1 cellular context compared by ENCODE assay signal in genomic region chr5:61200582-61201155, GRCh38.
TF ChIP-seq lines count a peak whose summit lies in the region.

No MANE protein-coding gene starts in this region.

TF ChIP-seq in GM12878, 131 proteins besides CTCF, POLR2A, EP300 and RAD21 (continued from another document):
- TF ChIP-seq, protein P1, sequence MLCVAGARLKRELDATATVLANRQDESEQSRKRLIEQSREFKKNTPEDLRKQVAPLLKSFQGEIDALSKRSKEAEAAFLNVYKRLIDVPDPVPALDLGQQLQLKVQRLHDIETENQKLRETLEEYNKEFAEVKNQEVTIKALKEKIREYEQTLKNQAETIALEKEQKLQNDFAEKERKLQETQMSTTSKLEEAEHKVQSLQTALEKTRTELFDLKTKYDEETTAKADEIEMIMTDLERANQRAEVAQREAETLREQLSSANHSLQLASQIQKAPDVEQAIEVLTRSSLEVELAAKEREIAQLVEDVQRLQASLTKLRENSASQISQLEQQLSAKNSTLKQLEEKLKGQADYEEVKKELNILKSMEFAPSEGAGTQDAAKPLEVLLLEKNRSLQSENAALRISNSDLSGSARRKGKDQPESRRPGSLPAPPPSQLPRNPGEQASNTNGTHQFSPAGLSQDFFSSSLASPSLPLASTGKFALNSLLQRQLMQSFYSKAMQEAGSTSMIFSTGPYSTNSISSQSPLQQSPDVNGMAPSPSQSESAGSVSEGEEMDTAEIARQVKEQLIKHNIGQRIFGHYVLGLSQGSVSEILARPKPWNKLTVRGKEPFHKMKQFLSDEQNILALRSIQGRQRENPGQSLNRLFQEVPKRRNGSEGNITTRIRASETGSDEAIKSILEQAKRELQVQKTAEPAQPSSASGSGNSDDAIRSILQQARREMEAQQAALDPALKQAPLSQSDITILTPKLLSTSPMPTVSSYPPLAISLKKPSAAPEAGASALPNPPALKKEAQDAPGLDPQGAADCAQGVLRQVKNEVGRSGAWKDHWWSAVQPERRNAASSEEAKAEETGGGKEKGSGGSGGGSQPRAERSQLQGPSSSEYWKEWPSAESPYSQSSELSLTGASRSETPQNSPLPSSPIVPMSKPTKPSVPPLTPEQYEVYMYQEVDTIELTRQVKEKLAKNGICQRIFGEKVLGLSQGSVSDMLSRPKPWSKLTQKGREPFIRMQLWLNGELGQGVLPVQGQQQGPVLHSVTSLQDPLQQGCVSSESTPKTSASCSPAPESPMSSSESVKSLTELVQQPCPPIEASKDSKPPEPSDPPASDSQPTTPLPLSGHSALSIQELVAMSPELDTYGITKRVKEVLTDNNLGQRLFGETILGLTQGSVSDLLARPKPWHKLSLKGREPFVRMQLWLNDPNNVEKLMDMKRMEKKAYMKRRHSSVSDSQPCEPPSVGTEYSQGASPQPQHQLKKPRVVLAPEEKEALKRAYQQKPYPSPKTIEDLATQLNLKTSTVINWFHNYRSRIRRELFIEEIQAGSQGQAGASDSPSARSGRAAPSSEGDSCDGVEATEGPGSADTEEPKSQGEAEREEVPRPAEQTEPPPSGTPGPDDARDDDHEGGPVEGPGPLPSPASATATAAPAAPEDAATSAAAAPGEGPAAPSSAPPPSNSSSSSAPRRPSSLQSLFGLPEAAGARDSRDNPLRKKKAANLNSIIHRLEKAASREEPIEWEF (IDR thresholded peaks at IDR 0.05; ENCODE audit: insufficient replicate concordance, low read depth, low read length), result no peak
- TF ChIP-seq YY1 (IDR thresholded peaks at IDR 0.05; ENCODE audit: low read depth, low read length) (peak; percentile 88), ZNF207 (IDR thresholded peaks at IDR 0.05; ENCODE audit: borderline replicate concordance) (no peak), BHLHE40 (IDR thresholded peaks at IDR 0.05; ENCODE audit: borderline replicate concordance in 1 of 2, low read depth in 2 of 2, low read length in 1 of 2) (peak in 1 of 2 experiments; percentile 43; a peak in 2 of 4 replicates), IRF4 (IDR thresholded peaks at IDR 0.05; ENCODE audit: low read depth, low read length) (peak; percentile 10; the same call in 1 of the 2 replicates), TCF12 (IDR thresholded peaks at IDR 0.05; ENCODE audit: low read depth, low read length) (peak; percentile 89), MTA2 (IDR thresholded peaks at IDR 0.05; ENCODE audit: low read depth) (peak; percentile 66), SIX5 (IDR thresholded peaks at IDR 0.05; ENCODE audit: low read depth, low read length, severe bottlenecking) (no peak), POU2F2 (IDR thresholded peaks at IDR 0.05; ENCODE audit: borderline replicate concordance, low read depth, low read length) (peak; percentile 22; the same call in 1 of the 3 replicates), SREBF1 (IDR thresholded peaks at IDR 0.05; ENCODE audit: low read length) (no peak), ZSCAN29 (IDR thresholded peaks at IDR 0.05) (no peak), IKZF1 (conservative IDR thresholded peaks at IDR 0.05) (peak; percentile 96), PAX5 (IDR thresholded peaks at IDR 0.05; ENCODE audit: borderline replicate concordance, low read depth, low read length) (peak; percentile 46; the same call in 1 of the 2 replicates), DPF2 (IDR thresholded peaks at IDR 0.05) (peak; percentile 76), POLR2AphosphoS5 (IDR thresholded peaks at IDR 0.05; ENCODE audit: low read length) (0 out of 2 replicates have a peak, but pooled peaks have one; percentile 42), BACH1 (IDR thresholded peaks at IDR 0.05; ENCODE audit: borderline replicate concordance) (peak; percentile 32; the same call in 1 of the 2 replicates), EED (IDR thresholded peaks at IDR 0.05; ENCODE audit: low read depth) (peak; percentile 88), FOXM1 (IDR thresholded peaks at IDR 0.05; ENCODE audit: low read depth, low read length) (peak; percentile 57; the same call in 1 of the 2 replicates), BCL11A (IDR thresholded peaks at IDR 0.05; ENCODE audit: low read depth, low read length) (0 out of 2 replicates have a peak, but pooled peaks have one; percentile 47)
- TF ChIP-seq, protein P2, sequence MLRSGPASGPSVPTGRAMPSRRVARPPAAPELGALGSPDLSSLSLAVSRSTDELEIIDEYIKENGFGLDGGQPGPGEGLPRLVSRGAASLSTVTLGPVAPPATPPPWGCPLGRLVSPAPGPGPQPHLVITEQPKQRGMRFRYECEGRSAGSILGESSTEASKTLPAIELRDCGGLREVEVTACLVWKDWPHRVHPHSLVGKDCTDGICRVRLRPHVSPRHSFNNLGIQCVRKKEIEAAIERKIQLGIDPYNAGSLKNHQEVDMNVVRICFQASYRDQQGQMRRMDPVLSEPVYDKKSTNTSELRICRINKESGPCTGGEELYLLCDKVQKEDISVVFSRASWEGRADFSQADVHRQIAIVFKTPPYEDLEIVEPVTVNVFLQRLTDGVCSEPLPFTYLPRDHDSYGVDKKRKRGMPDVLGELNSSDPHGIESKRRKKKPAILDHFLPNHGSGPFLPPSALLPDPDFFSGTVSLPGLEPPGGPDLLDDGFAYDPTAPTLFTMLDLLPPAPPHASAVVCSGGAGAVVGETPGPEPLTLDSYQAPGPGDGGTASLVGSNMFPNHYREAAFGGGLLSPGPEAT (IDR thresholded peaks at IDR 0.05; ENCODE audit: low read depth), result peak; percentile 89
- TF ChIP-seq, protein P3, sequence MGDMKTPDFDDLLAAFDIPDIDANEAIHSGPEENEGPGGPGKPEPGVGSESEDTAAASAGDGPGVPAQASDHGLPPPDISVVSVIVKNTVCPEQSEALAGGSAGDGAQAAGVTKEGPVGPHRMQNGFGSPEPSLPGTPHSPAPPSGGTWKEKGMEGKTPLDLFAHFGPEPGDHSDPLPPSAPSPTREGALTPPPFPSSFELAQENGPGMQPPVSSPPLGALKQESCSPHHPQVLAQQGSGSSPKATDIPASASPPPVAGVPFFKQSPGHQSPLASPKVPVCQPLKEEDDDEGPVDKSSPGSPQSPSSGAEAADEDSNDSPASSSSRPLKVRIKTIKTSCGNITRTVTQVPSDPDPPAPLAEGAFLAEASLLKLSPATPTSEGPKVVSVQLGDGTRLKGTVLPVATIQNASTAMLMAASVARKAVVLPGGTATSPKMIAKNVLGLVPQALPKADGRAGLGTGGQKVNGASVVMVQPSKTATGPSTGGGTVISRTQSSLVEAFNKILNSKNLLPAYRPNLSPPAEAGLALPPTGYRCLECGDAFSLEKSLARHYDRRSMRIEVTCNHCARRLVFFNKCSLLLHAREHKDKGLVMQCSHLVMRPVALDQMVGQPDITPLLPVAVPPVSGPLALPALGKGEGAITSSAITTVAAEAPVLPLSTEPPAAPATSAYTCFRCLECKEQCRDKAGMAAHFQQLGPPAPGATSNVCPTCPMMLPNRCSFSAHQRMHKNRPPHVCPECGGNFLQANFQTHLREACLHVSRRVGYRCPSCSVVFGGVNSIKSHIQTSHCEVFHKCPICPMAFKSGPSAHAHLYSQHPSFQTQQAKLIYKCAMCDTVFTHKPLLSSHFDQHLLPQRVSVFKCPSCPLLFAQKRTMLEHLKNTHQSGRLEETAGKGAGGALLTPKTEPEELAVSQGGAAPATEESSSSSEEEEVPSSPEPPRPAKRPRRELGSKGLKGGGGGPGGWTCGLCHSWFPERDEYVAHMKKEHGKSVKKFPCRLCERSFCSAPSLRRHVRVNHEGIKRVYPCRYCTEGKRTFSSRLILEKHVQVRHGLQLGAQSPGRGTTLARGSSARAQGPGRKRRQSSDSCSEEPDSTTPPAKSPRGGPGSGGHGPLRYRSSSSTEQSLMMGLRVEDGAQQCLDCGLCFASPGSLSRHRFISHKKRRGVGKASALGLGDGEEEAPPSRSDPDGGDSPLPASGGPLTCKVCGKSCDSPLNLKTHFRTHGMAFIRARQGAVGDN (IDR thresholded peaks at IDR 0.05), result peak; percentile 54; the same call in 1 of the 2 replicates
